8 cellular contexts compared by ENCODE assay signal in the genomic region with DNA sequence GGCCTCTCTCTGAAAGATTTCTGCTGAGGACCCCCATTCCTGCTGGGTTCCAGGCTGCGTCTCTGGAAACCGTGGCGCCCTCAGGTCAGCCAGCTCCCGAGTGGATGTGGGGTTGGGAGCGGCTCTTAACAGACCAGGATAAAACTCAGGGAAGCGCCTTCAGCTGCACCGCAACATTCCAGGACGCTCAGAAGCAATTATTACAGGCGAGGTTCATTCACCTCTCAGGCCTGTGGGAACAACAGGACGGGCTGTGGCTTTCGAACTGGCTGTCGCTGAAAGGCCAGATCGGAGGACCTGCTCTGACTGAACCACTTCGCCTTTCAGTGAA. TPM values are rescaled to one million over a fixed set of nuclear protein-coding genes. Genes with fewer than 3 reads are reported as not detected.
DNase-seq lines count a peak whose midpoint lies in the region; ATAC-seq and TF ChIP-seq lines count a peak whose summit lies in the region.

No MANE protein-coding gene starts in this region.

- peak overlapping the region; percentile 84 for H3K27ac ChIP-seq in VCaP
- H3K27ac ChIP-seq in prostate gland: peak overlapping the region in 1 of 2 donors; percentile 51

- no peak for TF ChIP-seq CTCF in VCaP (conservative IDR thresholded peaks at IDR 0.05)
- no peak for TF ChIP-seq CTCF in foreskin fibroblast (IDR thresholded peaks at IDR 0.05; ENCODE audit: low read depth, low read length)
- no peak for TF ChIP-seq CTCF in prostate gland (IDR thresholded peaks at IDR 0.05)

- H3K9me3 ChIP-seq in ES-I3 (ENCODE audit: control insufficient read depth, insufficient read depth, low read length) (no peaks in the 10 kb centered on the region), prostate gland (no peaks in the 10 kb centered on the region)

- no peak for ATAC-seq in GM21360 (IDR thresholded peaks at IDR 0.05; ENCODE audit: unreplicated experiment)
- no peak for ATAC-seq in HG03520 (IDR thresholded peaks at IDR 0.05; ENCODE audit: unreplicated experiment)
- ATAC-seq in HG02571 (IDR thresholded peaks at IDR 0.05; ENCODE audit: unreplicated experiment): no peak

- H3K4me3 ChIP-seq in foreskin fibroblast (ENCODE audit: low read depth in 1 of 2, low read length in 2 of 2) (peak overlapping the region; percentile 83 to 85), prostate gland (peak overlapping the region; percentile 48 to 54)

- H3K4me1 ChIP-seq in ES-I3 (ENCODE audit: insufficient read depth, low read length) (no peaks in the 10 kb centered on the region), prostate gland (replicated peaks) (no peaks in the 10 kb centered on the region)

- WGBS in prostate gland: 16% methylated on average over 14 of the region's 14 CpGs

- H3K36me3 ChIP-seq in ES-I3 (ENCODE audit: insufficient read depth, low read length) (no peaks in the 10 kb centered on the region), prostate gland (no peaks in the 10 kb centered on the region)

- intact Hi-C loops in prostate gland (cut with DNase I): no loop called here

- H3K9ac ChIP-seq in ES-I3 (ENCODE audit: low read depth, low read length): peak overlapping the region; percentile 92

- DNase-seq in foreskin fibroblast: no peak
- no peak for DNase-seq in prostate gland (ENCODE audit: low spot score)
- no peak for DNase-seq in NCI-H1048 (lab: John Stamatoyannopoulos, UW)

- no peak for TF ChIP-seq POLR2A in prostate gland (IDR thresholded peaks at IDR 0.05)

- no peaks in the 10 kb centered on the region for H3K27me3 ChIP-seq in prostate gland (replicated peaks; ENCODE audit: insufficient read depth)

RNA-seq across cellular contexts. Expression of a gene that starts 0.4 kb away (rescaled TPM):
- total RNA-seq in prostate gland: 1 to 10 TPM in 1 of 2 donors, under 1 TPM in 1; 0.18 to 4.6 TPM
